8 cellular contexts compared by ENCODE assay signal in genomic region chr1:10507111-10507879, GRCh38. TPM values are rescaled to one million over a fixed set of nuclear protein-coding genes. Genes with fewer than 3 reads are reported as not detected.
A peak's percentile ranks its signal among the peaks of the same experiment; 100 is the strongest.
DNase-seq lines count a peak whose midpoint lies in the region; ATAC-seq, FAIRE-seq and TF ChIP-seq lines count a peak whose summit lies in the region.

No MANE protein-coding gene starts in this region.

- H3K9me3 ChIP-seq in spleen, result no peaks in the 10 kb centered on the region

- H3K4me1 ChIP-seq in spleen, result peaks cover 20 to 67% (median 39%) of the 10 kb centered on the region in 6 donors

- H3K27me3 ChIP-seq in spleen (replicated peaks in 1 of 7), result no peaks in the 10 kb centered on the region

- peak; percentile 97 for TF ChIP-seq CTCF in AG10803 (conservative IDR thresholded peaks at IDR 0.05; ENCODE audit: low read length)
- peak; percentile 98 for TF ChIP-seq CTCF in astrocyte of the spinal cord (IDR thresholded peaks at IDR 0.05; ENCODE audit: low read depth, low read length)
- TF ChIP-seq CTCF in spleen (IDR thresholded peaks at IDR 0.05 in 8 of 11, conservative IDR thresholded peaks at IDR 0.05 in 3 of 11), result peak; percentile 31 to 85 (median 72)

- H3K4me3 ChIP-seq in AG10803 (ENCODE audit: low read length) (no peak overlapping the region), astrocyte of the spinal cord (ENCODE audit: low read depth, low read length) (no peak overlapping the region), spleen (no peak overlapping the region)

- WGBS in spleen, 5 donors, result 70 to 83% (median 77%) methylated on average over 17 of the region's 17 CpGs

- FAIRE-seq in GM19239 (lab: Jason Lieb, UNC), result peak; percentile 98

- TF ChIP-seq POLR2A in spleen (IDR thresholded peaks at IDR 0.05) (no peak), GM18505 (IDR thresholded peaks at IDR 0.05; ENCODE audit: borderline replicate concordance, extremely low read depth, insufficient read depth, insufficient read length) (no peak)

- intact Hi-C loops in spleen (cut with DNase I; ENCODE audit: low total_unique reads), result loop anchor here (5.0 kb wide), 1 partner anchor 360 kb away; no protein-coding TSS in a partner anchor

- peak; percentile 88 for DNase-seq in AG10803 (ENCODE audit: low read depth)
- DNase-seq in GM19239 (ENCODE audit: insufficient read length, low spot score), result peak; percentile 52
- DNase-seq in NCI-H1930 (lab: John Stamatoyannopoulos, UW), result peak; percentile 59 to 62
- DNase-seq in T-helper 1 cell, result peak in 4 of 5 donors; percentile 37 to 66 (median 42)
- peak; percentile 77 for DNase-seq in astrocyte of the spinal cord (ENCODE audit: low read depth, low spot score)
- peak; percentile 78 for DNase-seq in iPS-NIHi11 (ENCODE audit: low spot score)
- peak; percentile 82 for DNase-seq in spleen

- H3K27ac ChIP-seq in spleen, result no peak overlapping the region

- H3K36me3 ChIP-seq in spleen, result peaks cover 0 to 8% (median 0%) of the 10 kb centered on the region in 6 donors

- no peak for ATAC-seq in GM18505 (IDR thresholded peaks at IDR 0.05; ENCODE audit: unreplicated experiment)

- in situ Hi-C loops in astrocyte of the spinal cord (cut with HindIII; ENCODE audit: low sequenced_read_pairs), result no loop called here

RNA-seq across cellular contexts. Expression of gene PEX14, which starts 32.5 kb away (rescaled TPM):
- 10 to 100 TPM in 6 of 7 donors, 1 to 10 TPM in 1; 9.9 to 19.7 (median 13.8) TPM for total RNA-seq in spleen
- polyA plus RNA-seq in spleen, result 10 to 100 TPM in 1 of 3 donors, 1 to 10 TPM in 2; 9.3 to 15.1 (median 9.8) TPM

RNA-seq across cellular contexts. Expression of gene DFFA, which starts 35.0 kb away (rescaled TPM):
- 10 to 100 TPM; 18.4 to 30.1 (median 24.3) TPM for total RNA-seq in spleen
- polyA plus RNA-seq in spleen, result 10 to 100 TPM in 2 of 3 donors, 1 to 10 TPM in 1; 7.2 to 14.4 (median 10.3) TPM

RNA-seq across cellular contexts. Expression of gene CORT, which starts 57.5 kb away (rescaled TPM):
- under 1 TPM in 1 of 7 donors, not detected in 6; 0.38 TPM for total RNA-seq in spleen
- polyA plus RNA-seq in spleen, result under 1 TPM; 0.07 to 0.22 (median 0.14) TPM
